ENCODE assay signal across 19 cellular contexts in the genomic region with DNA sequence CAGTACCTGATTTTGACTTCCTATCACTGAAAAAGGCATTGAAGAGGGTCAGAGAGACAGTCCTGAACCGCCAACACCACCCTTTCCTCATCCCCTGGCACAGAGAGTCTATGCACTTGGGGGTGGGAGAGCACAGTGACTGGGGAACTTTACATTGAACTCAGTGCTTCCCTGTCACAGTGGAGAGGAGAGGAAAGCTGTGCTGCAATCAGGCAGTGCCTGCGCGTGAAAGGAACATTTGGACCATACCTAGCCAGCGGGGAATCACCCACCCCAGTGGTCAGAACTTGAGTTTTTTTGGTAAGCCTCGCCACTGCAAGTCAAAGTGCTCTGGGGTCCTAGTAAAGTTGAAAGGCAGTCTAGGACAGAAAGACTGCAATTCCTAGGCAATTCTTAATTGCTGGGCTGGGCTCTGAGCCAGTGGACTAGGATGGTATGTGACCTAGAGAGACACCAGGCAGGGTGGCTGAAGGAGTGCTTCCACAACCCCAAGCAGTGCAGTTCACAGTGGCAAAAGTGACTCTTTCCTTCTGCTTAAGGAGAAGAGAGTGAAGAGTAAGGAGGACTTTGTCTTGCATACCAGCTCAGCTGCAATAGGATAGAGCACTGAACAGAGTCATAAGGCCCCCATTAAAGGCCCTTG. TPM values are rescaled to one million over a fixed set of nuclear protein-coding genes. Genes with fewer than 3 reads are reported as not detected.
DNase-seq lines count a peak whose midpoint lies in the region; ATAC-seq and TF ChIP-seq lines count a peak whose summit lies in the region.
"Had no signal": no experiment of that assay in that cellular context is flagged by ENCODE, and none has a peak within 500 bp of the region (broad histone marks: within the 10 kb centered on the region; RNA-seq: fewer than 3 reads in every experiment).

No MANE protein-coding gene starts in this region.

- H3K9me3 Mint-ChIP-seq in activated naive CD4-positive, alpha-beta T cell treated with anti-CD3 and anti-CD28 coated beads, Interleukin-2, amount 50 U/mL, for 72 hours = peaks cover 0 to 4% of the 10 kb centered on the region in 2 donors
- no peaks in the 10 kb centered on the region for H3K9me3 Mint-ChIP-seq in activated naive CD8-positive, alpha-beta T cell treated with anti-CD3 and anti-CD28 coated beads, Interleukin-2, amount 50 U/mL, for 24 hours
- no peaks in the 10 kb centered on the region for H3K9me3 Mint-ChIP-seq in stimulated activated naive CD8-positive, alpha-beta T cell treated with anti-CD3 and anti-CD28 coated beads, Interleukin-15, amount 100 ng/mL, for 72 hours

- H4K20me1 ChIP-seq in SK-N-SH (ENCODE audit: insufficient read depth) = no peaks in the 10 kb centered on the region

- H3K79me2 ChIP-seq in SK-N-SH (ENCODE audit: insufficient read depth) = no peaks in the 10 kb centered on the region

- H3K9me3 ChIP-seq in SK-N-SH (no peaks in the 10 kb centered on the region), BE2C (no peaks in the 10 kb centered on the region)

- POLR2A ChIA-PET in SK-N-SH (lab: Yijun Ruan, JAX) = no interaction called here

- DNase-seq in SK-N-SH (no peak), NCI-H524 treated with DMSO at 0.1 percent for 48 hours (lab: John Stamatoyannopoulos, UW) (no peak), BE2C (no peak)
- no peak for DNase-seq in activated naive CD4-positive, alpha-beta T cell treated with anti-CD3 and anti-CD28 coated beads, Interleukin-2, amount 50 U/mL, for 72 hours (ENCODE audit: low spot score in 2 of 2)
- no peak for DNase-seq in activated naive CD4-positive, alpha-beta T cell treated with Interleukin-2 at 50 U/mL for 16 hours
- DNase-seq in activated naive CD8-positive, alpha-beta T cell treated with anti-CD3 and anti-CD28 coated beads, Interleukin-2, amount 50 U/mL, for 24 hours = no peak
- no peak for DNase-seq in stimulated activated naive CD8-positive, alpha-beta T cell treated with anti-CD3 and anti-CD28 coated beads, Interleukin-15, amount 100 ng/mL, for 72 hours
- DNase-seq: COR-L47, DMS53, H7, NCI-H1417 treated with DMSO at 0.1 percent for 48 hours, NCI-H2029, NCI-H510A treated with DMSO at 0.1 percent for 48 hours, SIG-M5 had no signal

- no peaks in the 10 kb centered on the region for H3K27me3 Mint-ChIP-seq in activated naive CD8-positive, alpha-beta T cell treated with anti-CD3 and anti-CD28 coated beads, Interleukin-2, amount 50 U/mL, for 24 hours
- no peaks in the 10 kb centered on the region for H3K27me3 Mint-ChIP-seq in stimulated activated naive CD8-positive, alpha-beta T cell treated with anti-CD3 and anti-CD28 coated beads, Interleukin-15, amount 100 ng/mL, for 72 hours

- no peak for TF ChIP-seq EP300 in SK-N-SH (IDR thresholded peaks at IDR 0.05; ENCODE audit: borderline replicate concordance in 1 of 2, low read depth in 1 of 2, low read length in 1 of 2)

- no peak overlapping the region for H3K4me3 Mint-ChIP-seq in activated naive CD8-positive, alpha-beta T cell treated with anti-CD3 and anti-CD28 coated beads, Interleukin-2, amount 50 U/mL, for 24 hours
- peak overlapping the region in 1 of 2 donors; percentile 33 for H3K4me3 Mint-ChIP-seq in stimulated activated naive CD8-positive, alpha-beta T cell treated with anti-CD3 and anti-CD28 coated beads, Interleukin-15, amount 100 ng/mL, for 72 hours

- no peak overlapping the region for H2AFZ ChIP-seq in SK-N-SH (ENCODE audit: low read depth)

- TF ChIP-seq RAD21 in SK-N-SH (IDR thresholded peaks at IDR 0.05; ENCODE audit: low read length) = no peak

- H3F3A ChIP-seq in SK-N-SH (replicated peaks; ENCODE audit: insufficient read depth) = no peaks in the 10 kb centered on the region

- peak; percentile 56 for ATAC-seq in SK-N-SH treated with all-trans-retinoic acid at 6 μM for 48 hours
- peak; percentile 5 to 16 for ATAC-seq in activated naive CD4-positive, alpha-beta T cell treated with anti-CD3 and anti-CD28 coated beads, Interleukin-2, amount 50 U/mL, for 72 hours
- peak; percentile 20 for ATAC-seq in activated naive CD8-positive, alpha-beta T cell treated with anti-CD3 and anti-CD28 coated beads, Interleukin-2, amount 50 U/mL, for 24 hours
- ATAC-seq in stimulated activated naive CD8-positive, alpha-beta T cell treated with anti-CD3 and anti-CD28 coated beads, Interleukin-15, amount 100 ng/mL, for 72 hours = peak; percentile 23

- CTCF ChIA-PET in SK-N-SH (lab: Yijun Ruan, JAX) = no interaction called here

- H3K4me3 ChIP-seq in SK-N-SH (ENCODE audit: low read depth in 2 of 2, low read length in 1 of 2) = no peak overlapping the region
- H3K4me3 ChIP-seq in BE2C (ENCODE audit: low read depth, low read length) = no peak overlapping the region
- H3K4me3 ChIP-seq: GM12878 had no signal

- no peaks in the 10 kb centered on the region for H3K27me3 ChIP-seq in SK-N-SH (ENCODE audit: insufficient read depth)
- no peaks in the 10 kb centered on the region for H3K27me3 ChIP-seq in BE2C

- TF ChIP-seq CTCF in SK-N-SH (IDR thresholded peaks at IDR 0.05) = no peak
- TF ChIP-seq CTCF in BE2C (IDR thresholded peaks at IDR 0.05; ENCODE audit: low read depth, low read length) = no peak

- H3K36me3 ChIP-seq in SK-N-SH (replicated peaks in 1 of 2; ENCODE audit: control insufficient read depth in 1 of 2, insufficient read depth in 2 of 2, low read length in 1 of 2) (no peaks in the 10 kb centered on the region), BE2C (no peaks in the 10 kb centered on the region)

- no peaks in the 10 kb centered on the region for H3K9me2 ChIP-seq in SK-N-SH

- H3K4me1 Mint-ChIP-seq in activated naive CD8-positive, alpha-beta T cell treated with anti-CD3 and anti-CD28 coated beads, Interleukin-2, amount 50 U/mL, for 24 hours = peaks cover 27% of the 10 kb centered on the region
- peaks cover 31% of the 10 kb centered on the region for H3K4me1 Mint-ChIP-seq in stimulated activated naive CD8-positive, alpha-beta T cell treated with anti-CD3 and anti-CD28 coated beads, Interleukin-15, amount 100 ng/mL, for 72 hours

- no peaks in the 10 kb centered on the region for H3K36me3 Mint-ChIP-seq in activated naive CD4-positive, alpha-beta T cell treated with anti-CD3 and anti-CD28 coated beads, Interleukin-2, amount 50 U/mL, for 72 hours
- no peaks in the 10 kb centered on the region for H3K36me3 Mint-ChIP-seq in activated naive CD8-positive, alpha-beta T cell treated with anti-CD3 and anti-CD28 coated beads, Interleukin-2, amount 50 U/mL, for 24 hours (ENCODE audit: low read depth)

- H3K27ac Mint-ChIP-seq in activated naive CD4-positive, alpha-beta T cell treated with anti-CD3 and anti-CD28 coated beads, Interleukin-2, amount 50 U/mL, for 72 hours = peak overlapping the region; percentile 62 to 70
- H3K27ac Mint-ChIP-seq in activated naive CD8-positive, alpha-beta T cell treated with anti-CD3 and anti-CD28 coated beads, Interleukin-2, amount 50 U/mL, for 24 hours = peak overlapping the region; percentile 77
- peak overlapping the region; percentile 46 to 83 for H3K27ac Mint-ChIP-seq in stimulated activated naive CD8-positive, alpha-beta T cell treated with anti-CD3 and anti-CD28 coated beads, Interleukin-15, amount 100 ng/mL, for 72 hours

- 63% methylated on average over 5 of the region's 5 CpGs for WGBS in SK-N-SH (ENCODE audit: low lambda C conversion rate)

- no peak overlapping the region for H3K4me2 ChIP-seq in SK-N-SH

- H3K4me1 ChIP-seq in SK-N-SH (ENCODE audit: control insufficient read depth in 1 of 2, insufficient read depth in 2 of 2, low read depth in 1 of 2, low read length in 1 of 2) (no peaks in the 10 kb centered on the region; a peak in 1 of 4 replicates), BE2C (no peaks in the 10 kb centered on the region)

- H3K27ac ChIP-seq in SK-N-SH (ENCODE audit: low read depth in 2 of 2, low read length in 1 of 2) = no peak overlapping the region
- H3K27ac ChIP-seq: 22Rv1, C4-2B had no signal

- no peak overlapping the region for H3K9ac ChIP-seq in SK-N-SH

TF ChIP-seq in SK-N-SH treated with all-trans-retinoic acid at 6 μM for 48 hours, 23 proteins besides CTCF, POLR2A, EP300 and RAD21:
- no peak for TF ChIP-seq ZC3H10 (CRISPR knock-in tag; IDR thresholded peaks at IDR 0.05)

TF ChIP-seq in SK-N-SH, 30 proteins besides CTCF, POLR2A, EP300 and RAD21 (continues in another document):
- TF ChIP-seq TEAD4 (IDR thresholded peaks at IDR 0.05; ENCODE audit: borderline replicate concordance, insufficient read depth) (no peak), RFX5 (IDR thresholded peaks at IDR 0.05; ENCODE audit: low read length) (no peak)
- TF ChIP-seq, protein P1, sequence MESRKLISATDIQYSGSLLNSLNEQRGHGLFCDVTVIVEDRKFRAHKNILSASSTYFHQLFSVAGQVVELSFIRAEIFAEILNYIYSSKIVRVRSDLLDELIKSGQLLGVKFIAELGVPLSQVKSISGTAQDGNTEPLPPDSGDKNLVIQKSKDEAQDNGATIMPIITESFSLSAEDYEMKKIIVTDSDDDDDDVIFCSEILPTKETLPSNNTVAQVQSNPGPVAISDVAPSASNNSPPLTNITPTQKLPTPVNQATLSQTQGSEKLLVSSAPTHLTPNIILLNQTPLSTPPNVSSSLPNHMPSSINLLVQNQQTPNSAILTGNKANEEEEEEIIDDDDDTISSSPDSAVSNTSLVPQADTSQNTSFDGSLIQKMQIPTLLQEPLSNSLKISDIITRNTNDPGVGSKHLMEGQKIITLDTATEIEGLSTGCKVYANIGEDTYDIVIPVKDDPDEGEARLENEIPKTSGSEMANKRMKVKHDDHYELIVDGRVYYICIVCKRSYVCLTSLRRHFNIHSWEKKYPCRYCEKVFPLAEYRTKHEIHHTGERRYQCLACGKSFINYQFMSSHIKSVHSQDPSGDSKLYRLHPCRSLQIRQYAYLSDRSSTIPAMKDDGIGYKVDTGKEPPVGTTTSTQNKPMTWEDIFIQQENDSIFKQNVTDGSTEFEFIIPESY (IDR thresholded peaks at IDR 0.05; ENCODE audit: borderline replicate concordance, low read depth) = no peak

RNA-seq across cellular contexts. Expression of gene HENMT1, which starts 9.4 kb away (rescaled TPM):
- 0.03 TPM in 2 replicates for polyA plus RNA-seq in SK-N-SH (2012; rRNA removed)
- polyA plus RNA-seq in SK-N-SH (2012; cell fraction: cytosol; rRNA removed) = 0.07 and 0.09 TPM in 2 replicates
- not detected in 2 replicates for polyA plus RNA-seq in SK-N-SH (2012; cell fraction: nucleus; rRNA removed)
- total RNA-seq in activated naive CD4-positive, alpha-beta T cell treated with anti-CD3 and anti-CD28 coated beads, Interleukin-2, amount 50 U/mL, for 72 hours = 10 to 100 TPM; 14.3 to 14.5 TPM
- polyA plus RNA-seq in BE2C (2012; ENCODE audit: insufficient read depth, insufficient read length, low read depth) = not detected
- total RNA-seq: G401 had no signal

RNA-seq across cellular contexts. Expression of gene PRPF38B, which starts 21.9 kb away (rescaled TPM):
- 17.5 and 22.3 TPM in 2 replicates for polyA plus RNA-seq in SK-N-SH (2012; rRNA removed)
- 11.5 and 14.1 TPM in 2 replicates for polyA plus RNA-seq in SK-N-SH (2012; cell fraction: cytosol; rRNA removed)
- polyA plus RNA-seq in SK-N-SH (2012; cell fraction: nucleus; rRNA removed) = 45.9 and 68.6 TPM in 2 replicates
- total RNA-seq in activated naive CD4-positive, alpha-beta T cell treated with anti-CD3 and anti-CD28 coated beads, Interleukin-2, amount 50 U/mL, for 72 hours = 10 to 100 TPM; 64.5 to 69.4 TPM
- polyA plus RNA-seq in BE2C (2012; ENCODE audit: insufficient read depth, insufficient read length, low read depth) = 54.9 TPM

RNA-seq across cellular contexts. Expression of gene FNDC7, which starts 42.5 kb away (rescaled TPM):
- 0.02 TPM in 1 of 2 replicates, not detected in the other for polyA plus RNA-seq in SK-N-SH (2012; rRNA removed)
- polyA plus RNA-seq in SK-N-SH (2012; cell fraction: cytosol; rRNA removed) = not detected in 2 replicates
- 0.07 TPM in 1 of 2 replicates, not detected in the other for polyA plus RNA-seq in SK-N-SH (2012; cell fraction: nucleus; rRNA removed)
- under 1 TPM; 0.07 to 0.31 TPM for total RNA-seq in activated naive CD4-positive, alpha-beta T cell treated with anti-CD3 and anti-CD28 coated beads, Interleukin-2, amount 50 U/mL, for 72 hours
- 0.26 TPM for polyA plus RNA-seq in BE2C (2012; ENCODE audit: insufficient read depth, insufficient read length, low read depth)
- total RNA-seq: G401, GM12878 had no signal
- polyA plus RNA-seq: GM12878 had no signal
